In the genomic region with DNA sequence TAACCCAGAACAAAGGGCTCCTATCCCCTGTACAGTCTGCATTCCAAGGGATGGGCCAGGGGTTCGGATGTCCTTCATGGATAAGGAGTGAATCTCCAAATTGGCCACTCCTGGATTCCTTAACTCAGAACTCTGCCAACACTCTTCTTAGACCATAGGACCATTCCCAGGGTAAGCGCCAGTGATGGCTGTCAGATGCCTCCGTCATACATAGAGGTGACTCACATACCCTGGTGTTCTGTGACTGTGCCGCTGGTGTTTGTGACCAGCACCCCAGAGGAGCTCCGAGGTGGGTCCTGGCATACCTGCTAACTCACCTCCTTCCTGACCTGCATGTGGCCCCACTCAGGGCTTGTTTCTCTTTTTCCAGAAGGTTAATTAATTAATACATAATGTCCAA, we compare ENCODE assay signal across 23 cellular contexts.
DNase-seq lines count a peak whose midpoint lies in the region; ATAC-seq and TF ChIP-seq lines count a peak whose summit lies in the region.
"Had no signal": no experiment of that assay in that cellular context is flagged by ENCODE, and none has a peak within 500 bp of the region (broad histone marks: within the 10 kb centered on the region; RNA-seq: fewer than 3 reads in every experiment).

No MANE protein-coding gene starts in this region.

- H3K27ac ChIP-seq in RWPE2 (ENCODE audit: poor library complexity, severe bottlenecking) (no peak overlapping the region), osteoblast (ENCODE audit: low read depth, low read length) (no peak overlapping the region), testis (no peak overlapping the region)
- H3K27ac ChIP-seq: ascending aorta, Peyer's patch, SJCRH30 had no signal

- no peaks in the 10 kb centered on the region for H3K79me2 ChIP-seq in osteoblast (ENCODE audit: insufficient read depth, low read length)

- H3K27me3 Mint-ChIP-seq in activated naive CD4-positive, alpha-beta T cell treated with anti-CD3 and anti-CD28 coated beads, Interleukin-2, amount 10 ng/mL, durations not matched to agents 7 days and 5 days, result peaks cover 19% of the 10 kb centered on the region
- H3K27me3 Mint-ChIP-seq: activated naive CD8-positive, alpha-beta T cell treated with anti-CD3 and anti-CD28 coated beads, Interleukin-2, amount 10 ng/mL, durations not matched to agents 7 days and 5 days had no signal

- no peak overlapping the region for H3K4me3 Mint-ChIP-seq in activated naive CD4-positive, alpha-beta T cell treated with anti-CD3 and anti-CD28 coated beads, Interleukin-2, amount 10 ng/mL, durations not matched to agents 7 days and 5 days
- H3K4me3 Mint-ChIP-seq: activated naive CD8-positive, alpha-beta T cell treated with anti-CD3 and anti-CD28 coated beads, Interleukin-2, amount 10 ng/mL, durations not matched to agents 7 days and 5 days; dendritic cell treated with granulocyte-macrophage colony-stimulating factor and Interleukin-4, amounts not matched to agents 40 ng/mL and 50 ng/mL, for 4 days had no signal

- H3K36me3 ChIP-seq in RWPE2 (ENCODE audit: low read depth) (no peaks in the 10 kb centered on the region), osteoblast (ENCODE audit: insufficient read depth, low read length) (no peaks in the 10 kb centered on the region), testis (ENCODE audit: low read depth, missing control alignments) (no peaks in the 10 kb centered on the region)
- H3K36me3 ChIP-seq: ascending aorta, Peyer's patch, SJCRH30 had no signal

- TF ChIP-seq CTCF in RWPE2 (IDR thresholded peaks at IDR 0.05; ENCODE audit: poor library complexity, severe bottlenecking), result no peak
- no peak for TF ChIP-seq CTCF in osteoblast (IDR thresholded peaks at IDR 0.05; ENCODE audit: extremely low read depth, low read depth, low read length)
- TF ChIP-seq CTCF in testis (IDR thresholded peaks at IDR 0.05), result no peak

- no peak for TF ChIP-seq POLR2A in testis (IDR thresholded peaks at IDR 0.05)

- CTCF ChIA-PET in activated naive CD4-positive, alpha-beta T cell treated with anti-CD3 and anti-CD28 coated beads, Interleukin-2, amount 10 ng/mL, durations not matched to agents 7 days and 5 days (lab: Charles Lee), result interaction anchor here (1.2 to 2.0 kb wide), 2 partner anchors 21 to 27 kb away, joined by 3 to 6 read pairs; no protein-coding TSS in a partner anchor

- H3K9me3 ChIP-seq in RWPE2 (ENCODE audit: severe bottlenecking) (no peaks in the 10 kb centered on the region), osteoblast (ENCODE audit: low read depth, low read length) (no peaks in the 10 kb centered on the region), testis (no peaks in the 10 kb centered on the region)
- H3K9me3 ChIP-seq: ascending aorta, Peyer's patch, SJCRH30 had no signal

- peaks cover 36% of the 10 kb centered on the region for H3K4me1 ChIP-seq in RWPE2 (ENCODE audit: insufficient read depth, poor library complexity, severe bottlenecking)
- peaks cover 28% of the 10 kb centered on the region for H3K4me1 ChIP-seq in osteoblast (ENCODE audit: insufficient read depth, low read length)
- H3K4me1 ChIP-seq in testis, result no peaks in the 10 kb centered on the region
- H3K4me1 ChIP-seq: SJCRH30 had no signal

- no peaks in the 10 kb centered on the region for H3K9me3 Mint-ChIP-seq in activated naive CD4-positive, alpha-beta T cell treated with anti-CD3 and anti-CD28 coated beads, Interleukin-2, amount 10 ng/mL, durations not matched to agents 7 days and 5 days
- no peaks in the 10 kb centered on the region for H3K9me3 Mint-ChIP-seq in activated naive CD4-positive, alpha-beta T cell treated with anti-CD3 and anti-CD28 coated beads, Interleukin-2, amount 50 U/mL, for 72 hours
- H3K9me3 Mint-ChIP-seq: dendritic cell treated with granulocyte-macrophage colony-stimulating factor and Interleukin-4, amounts not matched to agents 40 ng/mL and 50 ng/mL, for 4 days had no signal

- H3K27me3 ChIP-seq in RWPE2 (ENCODE audit: insufficient read depth, poor library complexity, severe bottlenecking) (no peaks in the 10 kb centered on the region), osteoblast (ENCODE audit: insufficient read depth, low read length) (peaks cover 12% of the 10 kb centered on the region), testis (no peaks in the 10 kb centered on the region)
- H3K27me3 ChIP-seq: ascending aorta, Peyer's patch, SJCRH30 had no signal

- no peak overlapping the region for H3K4me2 ChIP-seq in osteoblast (ENCODE audit: insufficient read depth, low read length)

- 94 to 95% methylated on average over 5 of the region's 5 CpGs for WGBS in testis, 2 donors

- H4K20me1 ChIP-seq in osteoblast (ENCODE audit: insufficient read depth, low read length), result no peaks in the 10 kb centered on the region

- H3K36me3 Mint-ChIP-seq in activated naive CD4-positive, alpha-beta T cell treated with anti-CD3 and anti-CD28 coated beads, Interleukin-2, amount 10 ng/mL, durations not matched to agents 7 days and 5 days, result no peaks in the 10 kb centered on the region
- no peaks in the 10 kb centered on the region for H3K36me3 Mint-ChIP-seq in activated naive CD4-positive, alpha-beta T cell treated with anti-CD3 and anti-CD28 coated beads, Interleukin-2, amount 50 U/mL, for 72 hours
- H3K36me3 Mint-ChIP-seq: activated naive CD8-positive, alpha-beta T cell treated with anti-CD3 and anti-CD28 coated beads, Interleukin-2, amount 10 ng/mL, durations not matched to agents 7 days and 5 days had no signal

- ATAC-seq in activated naive CD4-positive, alpha-beta T cell treated with anti-CD3 and anti-CD28 coated beads, Interleukin-2, amount 50 U/mL, for 72 hours, result no peak
- ATAC-seq in RWPE2 (ENCODE audit: low read depth), result no peak

- in situ Hi-C loops in G401 (cut with HindIII; ENCODE audit: low sequenced_read_pairs), result no loop called here

- intact Hi-C loops in testis (cut with DNase I; ENCODE audit: low total_unique reads), result no loop called here

- no peak overlapping the region for H3K4me3 ChIP-seq in RWPE2 (ENCODE audit: severe bottlenecking)
- no peak overlapping the region for H3K4me3 ChIP-seq in osteoblast (ENCODE audit: insufficient read depth, low read length)
- H3K4me3 ChIP-seq in testis, result no peak overlapping the region
- H3K4me3 ChIP-seq: ascending aorta, Peyer's patch, SJCRH30 had no signal

- peak; percentile 10 for DNase-seq in activated naive CD4-positive, alpha-beta T cell treated with anti-CD3 and anti-CD28 coated beads, Interleukin-2, amount 10 ng/mL, durations not matched to agents 7 days and 5 days
- DNase-seq in activated naive CD4-positive, alpha-beta T cell treated with anti-CD3 and anti-CD28 coated beads, Interleukin-2, amount 50 U/mL, for 72 hours (ENCODE audit: low spot score in 2 of 2), result no peak
- peak; percentile 49 for DNase-seq in RWPE2 (ENCODE audit: low spot score)
- DNase-seq in osteoblast (ENCODE audit: insufficient read length, low spot score, missing footprints), result peak; percentile 29
- peak; percentile 9 for DNase-seq in testis
- DNase-seq in stimulated activated CD4-positive, alpha-beta T cell treated with anti-CD3 and anti-CD28 coated beads, Interleukin-15, amount 100 ng/mL, for 24 hours, result no peak
- DNase-seq in G401 (ENCODE audit: low spot score), result no peak
- DNase-seq: C1 segment of cervical spinal cord; central memory CD4-positive, alpha-beta T cell; COR-L47; GF-D8; hippocampal formation; left cardiac atrium; mesenchymal stem cell; NCI-H1105; NCI-H2029; NCI-H526; SJCRH30 had no signal

- peaks cover 21% of the 10 kb centered on the region for H3K4me1 Mint-ChIP-seq in activated naive CD4-positive, alpha-beta T cell treated with anti-CD3 and anti-CD28 coated beads, Interleukin-2, amount 10 ng/mL, durations not matched to agents 7 days and 5 days

- H2AFZ ChIP-seq in osteoblast (ENCODE audit: low read length), result no peak overlapping the region

- H3K27ac Mint-ChIP-seq in activated naive CD4-positive, alpha-beta T cell treated with anti-CD3 and anti-CD28 coated beads, Interleukin-2, amount 10 ng/mL, durations not matched to agents 7 days and 5 days, result no peak overlapping the region
- no peak overlapping the region for H3K27ac Mint-ChIP-seq in activated naive CD4-positive, alpha-beta T cell treated with anti-CD3 and anti-CD28 coated beads, Interleukin-2, amount 50 U/mL, for 72 hours
- H3K27ac Mint-ChIP-seq: activated naive CD8-positive, alpha-beta T cell treated with anti-CD3 and anti-CD28 coated beads, Interleukin-2, amount 10 ng/mL, durations not matched to agents 7 days and 5 days; dendritic cell treated with granulocyte-macrophage colony-stimulating factor and Interleukin-4, amounts not matched to agents 40 ng/mL and 50 ng/mL, for 4 days; progenitor cell of endocrine pancreas had no signal

Comparison
In these comparisons a context has a peak if more than half of its experiments do, and no peak if none do; other contexts are left out.
1. DNase-seq: peak in activated naive CD4-positive, alpha-beta T cell treated with anti-CD3 and anti-CD28 coated beads, Interleukin-2, amount 10 ng/mL, durations not matched to agents 7 days and 5 days (single experiment), RWPE2 (single experiment), osteoblast (single experiment) and testis (single experiment); none in activated naive CD4-positive, alpha-beta T cell treated with anti-CD3 and anti-CD28 coated beads, Interleukin-2, amount 50 U/mL, for 72 hours (0 of 2), stimulated activated CD4-positive, alpha-beta T cell treated with anti-CD3 and anti-CD28 coated beads, Interleukin-15, amount 100 ng/mL, for 24 hours (single experiment) and G401 (single experiment).